In the genomic region with DNA sequence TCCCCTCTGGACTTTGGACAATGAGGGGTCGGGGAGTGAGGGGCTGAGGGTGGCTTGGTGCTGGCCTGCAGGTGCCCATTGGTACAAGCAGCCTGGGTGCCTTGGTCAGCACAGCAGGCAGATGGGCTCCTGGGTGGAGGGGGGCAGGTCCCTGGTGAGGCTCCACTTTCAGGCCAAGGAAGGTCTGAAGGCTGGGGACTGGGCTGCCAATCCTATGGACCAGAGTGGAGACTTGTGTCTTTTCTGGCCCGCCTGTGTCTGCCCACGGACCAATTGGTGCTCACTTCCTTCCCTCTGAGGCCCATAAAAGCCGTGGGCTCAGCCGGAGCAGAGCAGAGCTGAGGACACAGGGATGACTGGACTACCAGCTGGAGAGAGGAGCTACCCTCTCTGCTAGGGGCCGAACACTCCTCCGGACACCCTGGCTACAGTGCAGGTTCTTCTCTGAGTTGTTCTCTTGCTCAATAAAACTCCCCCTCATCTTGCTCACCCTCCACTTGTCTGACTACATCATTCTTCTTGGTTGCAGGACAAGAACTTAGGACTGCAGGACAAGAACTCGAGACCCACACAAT, we compare ENCODE assay signal across 1 cellular context.
TF ChIP-seq lines count a peak whose summit lies in the region.

No MANE protein-coding gene starts in this region.

TF ChIP-seq in GM23338, 12 proteins besides CTCF, POLR2A, EP300 and RAD21 (continued from another document):
- TF ChIP-seq, protein P1, sequence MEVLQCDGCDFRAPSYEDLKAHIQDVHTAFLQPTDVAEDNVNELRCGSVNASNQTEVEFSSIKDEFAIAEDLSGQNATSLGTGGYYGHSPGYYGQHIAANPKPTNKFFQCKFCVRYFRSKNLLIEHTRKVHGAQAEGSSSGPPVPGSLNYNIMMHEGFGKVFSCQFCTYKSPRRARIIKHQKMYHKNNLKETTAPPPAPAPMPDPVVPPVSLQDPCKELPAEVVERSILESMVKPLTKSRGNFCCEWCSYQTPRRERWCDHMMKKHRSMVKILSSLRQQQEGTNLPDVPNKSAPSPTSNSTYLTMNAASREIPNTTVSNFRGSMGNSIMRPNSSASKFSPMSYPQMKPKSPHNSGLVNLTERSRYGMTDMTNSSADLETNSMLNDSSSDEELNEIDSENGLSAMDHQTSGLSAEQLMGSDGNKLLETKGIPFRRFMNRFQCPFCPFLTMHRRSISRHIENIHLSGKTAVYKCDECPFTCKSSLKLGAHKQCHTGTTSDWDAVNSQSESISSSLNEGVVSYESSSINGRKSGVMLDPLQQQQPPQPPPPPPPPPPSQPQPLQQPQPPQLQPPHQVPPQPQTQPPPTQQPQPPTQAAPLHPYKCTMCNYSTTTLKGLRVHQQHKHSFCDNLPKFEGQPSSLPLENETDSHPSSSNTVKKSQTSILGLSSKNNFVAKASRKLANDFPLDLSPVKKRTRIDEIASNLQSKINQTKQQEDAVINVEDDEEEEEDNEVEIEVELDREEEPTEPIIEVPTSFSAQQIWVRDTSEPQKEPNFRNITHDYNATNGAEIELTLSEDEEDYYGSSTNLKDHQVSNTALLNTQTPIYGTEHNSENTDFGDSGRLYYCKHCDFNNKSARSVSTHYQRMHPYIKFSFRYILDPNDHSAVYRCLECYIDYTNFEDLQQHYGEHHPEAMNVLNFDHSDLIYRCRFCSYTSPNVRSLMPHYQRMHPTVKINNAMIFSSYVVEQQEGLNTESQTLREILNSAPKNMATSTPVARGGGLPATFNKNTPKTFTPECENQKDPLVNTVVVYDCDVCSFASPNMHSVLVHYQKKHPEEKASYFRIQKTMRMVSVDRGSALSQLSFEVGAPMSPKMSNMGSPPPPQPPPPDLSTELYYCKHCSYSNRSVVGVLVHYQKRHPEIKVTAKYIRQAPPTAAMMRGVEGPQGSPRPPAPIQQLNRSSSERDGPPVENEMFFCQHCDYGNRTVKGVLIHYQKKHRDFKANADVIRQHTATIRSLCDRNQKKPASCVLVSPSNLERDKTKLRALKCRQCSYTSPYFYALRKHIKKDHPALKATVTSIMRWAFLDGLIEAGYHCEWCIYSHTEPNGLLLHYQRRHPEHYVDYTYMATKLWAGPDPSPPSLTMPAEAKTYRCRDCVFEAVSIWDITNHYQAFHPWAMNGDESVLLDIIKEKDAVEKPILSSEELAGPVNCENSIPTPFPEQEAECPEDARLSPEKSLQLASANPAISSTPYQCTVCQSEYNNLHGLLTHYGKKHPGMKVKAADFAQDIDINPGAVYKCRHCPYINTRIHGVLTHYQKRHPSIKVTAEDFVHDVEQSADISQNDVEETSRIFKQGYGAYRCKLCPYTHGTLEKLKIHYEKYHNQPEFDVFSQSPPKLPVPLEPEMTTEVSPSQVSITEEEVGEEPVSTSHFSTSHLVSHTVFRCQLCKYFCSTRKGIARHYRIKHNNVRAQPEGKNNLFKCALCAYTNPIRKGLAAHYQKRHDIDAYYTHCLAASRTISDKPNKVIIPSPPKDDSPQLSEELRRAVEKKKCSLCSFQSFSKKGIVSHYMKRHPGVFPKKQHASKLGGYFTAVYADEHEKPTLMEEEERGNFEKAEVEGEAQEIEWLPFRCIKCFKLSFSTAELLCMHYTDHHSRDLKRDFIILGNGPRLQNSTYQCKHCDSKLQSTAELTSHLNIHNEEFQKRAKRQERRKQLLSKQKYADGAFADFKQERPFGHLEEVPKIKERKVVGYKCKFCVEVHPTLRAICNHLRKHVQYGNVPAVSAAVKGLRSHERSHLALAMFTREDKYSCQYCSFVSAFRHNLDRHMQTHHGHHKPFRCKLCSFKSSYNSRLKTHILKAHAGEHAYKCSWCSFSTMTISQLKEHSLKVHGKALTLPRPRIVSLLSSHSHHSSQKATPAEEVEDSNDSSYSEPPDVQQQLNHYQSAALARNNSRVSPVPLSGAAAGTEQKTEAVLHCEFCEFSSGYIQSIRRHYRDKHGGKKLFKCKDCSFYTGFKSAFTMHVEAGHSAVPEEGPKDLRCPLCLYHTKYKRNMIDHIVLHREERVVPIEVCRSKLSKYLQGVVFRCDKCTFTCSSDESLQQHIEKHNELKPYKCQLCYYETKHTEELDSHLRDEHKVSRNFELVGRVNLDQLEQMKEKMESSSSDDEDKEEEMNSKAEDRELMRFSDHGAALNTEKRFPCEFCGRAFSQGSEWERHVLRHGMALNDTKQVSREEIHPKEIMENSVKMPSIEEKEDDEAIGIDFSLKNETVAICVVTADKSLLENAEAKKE (CRISPR knock-in tag; IDR thresholded peaks at IDR 0.05) = no peak
- TF ChIP-seq JUNB (IDR thresholded peaks at IDR 0.05; ENCODE audit: unreplicated experiment) (no peak), NANOG (IDR thresholded peaks at IDR 0.05; ENCODE audit: borderline replicate concordance) (no peak), ZNF114 (CRISPR knock-in tag; IDR thresholded peaks at IDR 0.05) (no peak)
- TF ChIP-seq, protein P2, sequence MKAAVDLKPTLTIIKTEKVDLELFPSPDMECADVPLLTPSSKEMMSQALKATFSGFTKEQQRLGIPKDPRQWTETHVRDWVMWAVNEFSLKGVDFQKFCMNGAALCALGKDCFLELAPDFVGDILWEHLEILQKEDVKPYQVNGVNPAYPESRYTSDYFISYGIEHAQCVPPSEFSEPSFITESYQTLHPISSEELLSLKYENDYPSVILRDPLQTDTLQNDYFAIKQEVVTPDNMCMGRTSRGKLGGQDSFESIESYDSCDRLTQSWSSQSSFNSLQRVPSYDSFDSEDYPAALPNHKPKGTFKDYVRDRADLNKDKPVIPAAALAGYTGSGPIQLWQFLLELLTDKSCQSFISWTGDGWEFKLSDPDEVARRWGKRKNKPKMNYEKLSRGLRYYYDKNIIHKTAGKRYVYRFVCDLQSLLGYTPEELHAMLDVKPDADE (IDR thresholded peaks at IDR 0.05) = no peak
